ENCODE assay signal across 8 cellular contexts in genomic region chr6:28838634-28839442, GRCh38.
A peak's percentile ranks its signal among the peaks of the same experiment; 100 is the strongest.
DNase-seq lines count a peak whose midpoint lies in the region; ATAC-seq and TF ChIP-seq lines count a peak whose summit lies in the region.

No MANE protein-coding gene starts in this region.

- peak; percentile 59 for ATAC-seq in GM21619 (IDR thresholded peaks at IDR 0.05; ENCODE audit: unreplicated experiment)

- H3K9me3 Mint-ChIP-seq in activated T-cell treated with anti-CD3 and anti-CD28 coated beads, Interleukin-2, amount 50 U/mL, for 24 hours, result no peaks in the 10 kb centered on the region

- H3K27ac ChIP-seq in PC-9 (peak overlapping the region; percentile 44), esophagus muscularis mucosa (replicated peaks in 1 of 4) (peak overlapping the region; percentile 69 to 83 (median 78)), muscle layer of duodenum (ENCODE audit: low read length) (peak overlapping the region; percentile 47)

- CTCF ChIA-PET in PC-9 (lab: Charles Lee), result interaction anchor here (0.7 to 1.4 kb wide), 4 partner anchors 43 to 178 kb away, joined by 3 to 5 read pairs (median 4); no protein-coding TSS in a partner anchor

- H3K4me2 ChIP-seq in PC-9, result peak overlapping the region; percentile 79

- H3K27me3 ChIP-seq in PC-9 (ENCODE audit: insufficient read depth, low read depth) (no peaks in the 10 kb centered on the region), esophagus muscularis mucosa (peaks cover 0 to 40% (median under 1%) of the 10 kb centered on the region in 4 donors), muscle layer of duodenum (ENCODE audit: low read depth, low read length) (peaks cover 3% of the 10 kb centered on the region)

- BruUV-seq in PC-9 (replicated peaks; lab: Mats Ljungman, UMichigan), result no TSS peak

- H3K36me3 Mint-ChIP-seq in activated T-cell treated with anti-CD3 and anti-CD28 coated beads, Interleukin-2, amount 50 U/mL, for 24 hours (ENCODE audit: low read depth), result peaks cover 6% of the 10 kb centered on the region

- H3K36me3 ChIP-seq in PC-9 (ENCODE audit: low read depth), result no peaks in the 10 kb centered on the region
- H3K36me3 ChIP-seq in esophagus muscularis mucosa, result no peaks in the 10 kb centered on the region
- no peaks in the 10 kb centered on the region for H3K36me3 ChIP-seq in muscle layer of duodenum (ENCODE audit: control insufficient read depth in 1 of 2, insufficient read depth in 2 of 2, low read length in 2 of 2)

- POLR2A ChIA-PET in PC-9 (lab: Charles Lee; ENCODE audit: unreplicated experiment), result interaction anchor here (0.7 kb wide), 1 partner anchor 57 kb away, joined by 4 read pairs; no protein-coding TSS in a partner anchor

- H3K4me3 Mint-ChIP-seq in activated T-cell treated with anti-CD3 and anti-CD28 coated beads, Interleukin-2, amount 50 U/mL, for 24 hours, result peak overlapping the region; percentile 90

- peak; percentile 87 for DNase-seq in D341Med (ENCODE audit: low spot score)
- DNase-seq in KG1 (lab: John Stamatoyannopoulos, UW), result peak; percentile 60
- DNase-seq in PC-9, result peak; percentile 71 to 83
- DNase-seq in activated T-cell treated with anti-CD3 and anti-CD28 coated beads, Interleukin-2, amount 50 U/mL, for 24 hours, result peak; percentile 93
- DNase-seq in esophagus muscularis mucosa (ENCODE audit: extremely low spot score), result peak; percentile 93
- DNase-seq in stimulated activated CD8-positive, alpha-beta memory T cell treated with anti-CD3 and anti-CD28 coated beads, Interleukin-4, amount 100 ng/mL, for 4 hours (ENCODE audit: low read depth in 2 of 2, low spot score in 1 of 2), result peak; percentile 64 to 72

- no peaks in the 10 kb centered on the region for H3K9me2 ChIP-seq in PC-9 (ENCODE audit: insufficient read depth)

- peak overlapping the region; percentile 96 for H2AFZ ChIP-seq in PC-9

- H4K20me1 ChIP-seq in PC-9 (ENCODE audit: insufficient read depth), result no peaks in the 10 kb centered on the region

- TF ChIP-seq CTCF in PC-9 (conservative IDR thresholded peaks at IDR 0.05) (peak; percentile 74), esophagus muscularis mucosa (IDR thresholded peaks at IDR 0.05) (peak; percentile 43 to 56 (median 45))

- intact Hi-C loops in PC-9 (cut with micrococcal nuclease; ENCODE audit: unreplicated experiment), result loop anchor here (1.0 kb wide), 7 partner anchors 24 to 146 kb away; no protein-coding TSS in a partner anchor
- intact Hi-C loops in esophagus muscularis mucosa (cut with DNase I), result loop anchor here (1.0 to 10.0 kb wide), 5 partner anchors 24 to 177 kb away; no protein-coding TSS in a partner anchor

- TF ChIP-seq EP300 in esophagus muscularis mucosa (IDR thresholded peaks at IDR 0.05), result no peak

- H3K79me2 ChIP-seq in PC-9 (ENCODE audit: low read depth), result no peaks in the 10 kb centered on the region

- peak overlapping the region; percentile 93 for H3K27ac Mint-ChIP-seq in activated T-cell treated with anti-CD3 and anti-CD28 coated beads, Interleukin-2, amount 50 U/mL, for 24 hours

- H3K4me1 Mint-ChIP-seq in activated T-cell treated with anti-CD3 and anti-CD28 coated beads, Interleukin-2, amount 50 U/mL, for 24 hours (ENCODE audit: low read depth), result peaks cover 18% of the 10 kb centered on the region

- WGBS in esophagus muscularis mucosa, result under 1% methylated on average over 17 of the region's 43 CpGs

- TF ChIP-seq POLR2A in esophagus muscularis mucosa (IDR thresholded peaks at IDR 0.05; ENCODE audit: low read depth), result no peak

- H3F3A ChIP-seq in PC-9 (ENCODE audit: insufficient read depth, low read depth), result peaks cover 27% of the 10 kb centered on the region; the same call in 1 of the 2 replicates

- H3K4me1 ChIP-seq in PC-9 (replicated peaks; ENCODE audit: insufficient read depth), result peaks cover 13% of the 10 kb centered on the region
- H3K4me1 ChIP-seq in esophagus muscularis mucosa, result peaks cover 12 to 25% (median 21%) of the 10 kb centered on the region in 4 donors
- H3K4me1 ChIP-seq in muscle layer of duodenum (ENCODE audit: control insufficient read depth in 1 of 2, insufficient read depth in 2 of 2, low read length in 2 of 2), result peaks cover 8 to 15% of the 10 kb centered on the region in 2 donors

- peaks cover 48% of the 10 kb centered on the region for H3K27me3 Mint-ChIP-seq in activated T-cell treated with anti-CD3 and anti-CD28 coated beads, Interleukin-2, amount 50 U/mL, for 24 hours

- H3K9me3 ChIP-seq in PC-9 (ENCODE audit: insufficient read depth, low read depth), result no peaks in the 10 kb centered on the region
- H3K9me3 ChIP-seq in esophagus muscularis mucosa, result no peaks in the 10 kb centered on the region
- H3K9me3 ChIP-seq in muscle layer of duodenum (ENCODE audit: control insufficient read depth in 1 of 2, low read length in 2 of 2), result no peaks in the 10 kb centered on the region

- H3K4me3 ChIP-seq in PC-9 (peak overlapping the region; percentile 95), esophagus muscularis mucosa (peak overlapping the region; percentile 65 to 77 (median 67)), muscle layer of duodenum (ENCODE audit: low read depth in 1 of 2, low read length in 2 of 2) (peak overlapping the region; percentile 83 to 98)

Comparison
In these comparisons a context has a peak if more than half of its experiments do, and no peak if none do; other contexts are left out.
1. Peak in every context shown above with its lines: DNase-seq, ATAC-seq, H3K4me3 ChIP-seq and H3K27ac ChIP-seq.